25 cellular contexts compared by ENCODE assay signal in genomic region chr1:157200451-157200850, GRCh38.
"Had no signal": no experiment of that assay in that cellular context is flagged by ENCODE, and none has a peak within 500 bp of the region (broad histone marks: within the 10 kb centered on the region; RNA-seq: fewer than 3 reads in every experiment).

No MANE protein-coding gene starts in this region.

- FAIRE-seq: keratinocyte, small intestine, urothelium cell line had no signal

- H3K9me3 ChIP-seq: heart right ventricle, mucosa of descending colon, ovary, sigmoid colon, spleen, suprapubic skin, thoracic aorta, tibial artery, upper lobe of right lung had no signal

- H3K27me3 ChIP-seq: hepatocyte, ovary had no signal

- H3K27ac ChIP-seq: heart right ventricle, hepatocyte, ovary, sigmoid colon, spleen, suprapubic skin, thoracic aorta, tibial artery had no signal

- DNase-seq: heart right ventricle; kidney glomerular epithelial cell; left cardiac atrium; midbrain; mucosa of descending colon; naive thymus-derived CD4-positive, alpha-beta T cell; ovary; right cardiac atrium; sigmoid colon; small intestine; spleen; stimulated activated CD4-positive, alpha-beta T cell treated with anti-CD3 and anti-CD28 coated beads, Interleukin-4, amount 100 ng/mL, for 24 hours; stimulated activated naive CD4-positive, alpha-beta T cell; tibial artery; trophoblast cell; upper lobe of right lung had no signal

- ATAC-seq: heart right ventricle; left cardiac atrium; left lobe of liver; mucosa of descending colon; naive thymus-derived CD4-positive, alpha-beta T cell; natural killer cell treated with Interleukin-12 subunit alpha and Interleukin-12 subunit beta and Interleukin-15 and Interleukin-18, amount 100 ng/mL, for 72 hours; right cardiac atrium; stimulated activated effector memory CD8-positive, alpha-beta T cell treated with anti-CD3 and anti-CD28 coated beads, Interleukin-12 subunit alpha, Interleukin-12 subunit beta, amount 100 ng/mL, for 72 hours; upper lobe of right lung had no signal

- H3K79me2 ChIP-seq: hepatocyte had no signal

- H3K4me2 ChIP-seq: hepatocyte had no signal

- H3K36me3 ChIP-seq: heart right ventricle, ovary, sigmoid colon, spleen, suprapubic skin, thoracic aorta, tibial artery, upper lobe of right lung had no signal

- H3K4me3 ChIP-seq: heart right ventricle, hepatocyte, lung, mucosa of descending colon, ovary, sigmoid colon, spleen, suprapubic skin, thoracic aorta, tibial artery, upper lobe of right lung had no signal

- H3K4me1 ChIP-seq: heart right ventricle, sigmoid colon, suprapubic skin, tibial artery, upper lobe of right lung had no signal

- H2AFZ ChIP-seq: hepatocyte had no signal
